ENCODE assay signal across 8 cellular contexts in the genomic region with DNA sequence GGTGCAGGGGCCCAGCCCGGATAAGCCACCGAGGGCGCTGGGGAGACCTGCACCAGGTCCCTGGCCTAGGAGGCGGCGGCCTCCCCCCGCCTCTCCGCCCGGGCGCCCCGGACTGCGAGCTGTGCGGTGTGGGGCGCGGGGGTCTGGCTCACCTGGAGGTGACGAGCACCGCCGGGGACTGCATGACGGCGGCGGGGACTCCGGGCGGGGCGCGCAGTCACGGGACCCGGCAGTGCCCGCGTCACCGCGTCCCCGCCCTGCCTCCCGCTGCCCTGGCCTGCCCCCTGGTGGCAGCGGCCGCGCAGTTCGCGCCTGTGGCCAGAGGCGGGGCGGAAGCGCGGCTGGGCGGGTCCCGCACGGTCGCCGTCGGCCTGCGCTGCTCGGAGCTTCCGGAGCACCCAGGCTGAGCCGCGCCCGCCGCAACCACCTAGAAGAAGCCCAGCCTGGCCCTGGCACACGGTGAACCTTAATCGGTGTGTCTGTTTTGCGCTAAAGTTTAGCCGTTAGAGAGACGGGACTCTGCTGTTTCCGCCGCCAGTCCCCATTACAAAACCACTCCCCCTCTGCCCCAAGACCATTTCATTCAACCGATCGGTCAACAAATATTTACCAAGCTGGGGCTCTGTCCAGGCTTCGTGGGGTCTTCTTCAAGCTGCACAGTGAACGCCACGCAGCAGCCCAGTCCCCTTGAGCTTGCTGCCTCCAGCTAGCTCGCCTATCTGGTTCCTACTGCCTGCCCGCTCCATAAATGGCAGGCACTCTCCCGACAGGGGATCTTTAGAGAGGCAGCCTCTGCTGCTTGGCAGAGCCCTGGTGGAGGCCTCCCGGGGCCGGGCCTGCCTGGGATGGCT. TPM values are rescaled to one million over a fixed set of nuclear protein-coding genes. Genes with fewer than 3 reads are reported as not detected.
DNase-seq lines count a peak whose midpoint lies in the region; ATAC-seq and TF ChIP-seq lines count a peak whose summit lies in the region.

A gene with protein sequence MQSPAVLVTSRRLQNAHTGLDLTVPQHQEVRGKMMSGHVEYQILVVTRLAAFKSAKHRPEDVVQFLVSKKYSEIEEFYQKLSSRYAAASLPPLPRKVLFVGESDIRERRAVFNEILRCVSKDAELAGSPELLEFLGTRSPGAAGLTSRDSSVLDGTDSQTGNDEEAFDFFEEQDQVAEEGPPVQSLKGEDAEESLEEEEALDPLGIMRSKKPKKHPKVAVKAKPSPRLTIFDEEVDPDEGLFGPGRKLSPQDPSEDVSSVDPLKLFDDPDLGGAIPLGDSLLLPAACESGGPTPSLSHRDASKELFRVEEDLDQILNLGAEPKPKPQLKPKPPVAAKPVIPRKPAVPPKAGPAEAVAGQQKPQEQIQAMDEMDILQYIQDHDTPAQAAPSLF (minus strand): TSS at position 219 of the 851 bp plus-strand sequence. CDS start 35 bp downstream, at position 184.

- H3K27me3 ChIP-seq in Karpas-422 (ENCODE audit: low read length) (no peaks in the 10 kb centered on the region; the same call in 1 of the 2 replicates), neutrophil (no peaks in the 10 kb centered on the region)

- peaks cover 18% of the 10 kb centered on the region for H3K4me1 ChIP-seq in Karpas-422 (ENCODE audit: low read length)
- peaks cover 42 to 57% of the 10 kb centered on the region in 2 experiments for H3K4me1 ChIP-seq in neutrophil (ENCODE audit: control insufficient read depth in 1 of 2, insufficient read depth in 1 of 2, low read depth in 1 of 2, low read length in 1 of 2)

- peak within 1 kb of the TSS; percentile 100 for H2AFZ ChIP-seq in Karpas-422 (ENCODE audit: low read length)

- H3K4me3 ChIP-seq in Karpas-422 (ENCODE audit: low read length), result peak within 1 kb of the TSS; percentile 93
- peak within 1 kb of the TSS; percentile 87 to 89 for H3K4me3 ChIP-seq in neutrophil (ENCODE audit: low read depth in 1 of 2, low read length in 1 of 2)

- no peaks in the 10 kb centered on the region for H3K9me2 ChIP-seq in Karpas-422 (replicated peaks; ENCODE audit: insufficient read depth, low read length)

- H3K9ac ChIP-seq in Karpas-422 (ENCODE audit: low read length), result peak within 1 kb of the TSS; percentile 85

- peak; percentile 94 for ATAC-seq in GM21786 (IDR thresholded peaks at IDR 0.05; ENCODE audit: unreplicated experiment)

- DNase-seq in ELF-1 (ENCODE audit: low read depth, low spot score) (peak; percentile 92), Karpas-422 (peak; percentile 95), SHP77 treated with DMSO at 0.1 percent for 48 hours (lab: John Stamatoyannopoulos, UW) (peak; percentile 68), foreskin melanocyte (peak; percentile 71), superior temporal gyrus (ENCODE audit: extremely low spot score) (peak; percentile 84)
- peak; percentile 77 for DNase-seq in activated gamma-delta T cell treated with anti-CD3 and anti-CD28 coated beads, Interleukin-2, amount 50 U/mL, for 16 hours (ENCODE audit: low read depth)

- H3K27ac ChIP-seq in Karpas-422 (ENCODE audit: low read length) (no peak within 1 kb of the TSS), neutrophil (peak within 1 kb of the TSS; percentile 93)

- no peaks in the 10 kb centered on the region for H3K36me3 ChIP-seq in Karpas-422 (ENCODE audit: insufficient read depth, low read length)
- peaks cover 6% of the 10 kb centered on the region for H3K36me3 ChIP-seq in neutrophil

- H3K9me3 ChIP-seq in Karpas-422 (ENCODE audit: low read length) (no peaks in the 10 kb centered on the region), neutrophil (no peaks in the 10 kb centered on the region)

- H3K79me2 ChIP-seq in Karpas-422 (ENCODE audit: low read length), result no peaks in the 10 kb centered on the region

- no peaks in the 10 kb centered on the region for H4K20me1 ChIP-seq in Karpas-422 (ENCODE audit: insufficient read depth, low read depth, low read length)

- peak within 1 kb of the TSS; percentile 99 for H3K4me2 ChIP-seq in Karpas-422 (ENCODE audit: low read depth, low read length, poor library complexity, severe bottlenecking)

- TF ChIP-seq CTCF in neutrophil (IDR thresholded peaks at IDR 0.05), result peak; percentile 100

RNA-seq across cellular contexts. Expression of the gene that starts here (rescaled TPM):
- 10.6 and 12.8 TPM in 2 replicates for total RNA-seq in Karpas-422 (2014; rRNA removed; shearing (Covaris generic); ENCODE audit: low replicate concordance)
